In genomic region chr14:24269368-24269767, GRCh38 we compare ENCODE assay signal across 24 cellular contexts. TPM values are rescaled to one million over a fixed set of nuclear protein-coding genes. Genes with fewer than 3 reads are reported as not detected.
DNase-seq lines count a peak whose midpoint lies in the region; ATAC-seq, FAIRE-seq and TF ChIP-seq lines count a peak whose summit lies in the region.
"Had no signal": no experiment of that assay in that cellular context is flagged by ENCODE, and none has a peak within 500 bp of the region (broad histone marks: within the 10 kb centered on the region; RNA-seq: fewer than 3 reads in every experiment).

No MANE protein-coding gene starts in this region.

- H2AFZ ChIP-seq in mammary epithelial cell (ENCODE audit: low read depth, low read length) (no peak overlapping the region), neuronal stem cell (ENCODE audit: low read length) (no peak overlapping the region)
- H2AFZ ChIP-seq: GM23248 had no signal

- H3K27me3 ChIP-seq in mammary epithelial cell (ENCODE audit: insufficient read depth, low read length) (no peaks in the 10 kb centered on the region), neuronal stem cell (ENCODE audit: control insufficient read depth in 3 of 3, insufficient read depth in 3 of 3, low read depth in 1 of 3, low read length in 3 of 3) (no peaks in the 10 kb centered on the region)
- H3K27me3 ChIP-seq: Peyer's patch, SJSA1 had no signal

- BruUV-seq in MCF 10A (replicated peaks; lab: Mats Ljungman, UMichigan) (no TSS peak), mammary epithelial cell (replicated peaks; lab: Mats Ljungman, UMichigan) (no TSS peak)

- intact Hi-C loops in MCF 10A (cut with micrococcal nuclease) (no loop called here), mammary epithelial cell (cut with micrococcal nuclease) (no loop called here), kidney (cut with DNase I) (no loop called here)

- no peak overlapping the region for H3K23ac ChIP-seq in neuronal stem cell (ENCODE audit: low read depth, low read length, poor library complexity)

- no peak overlapping the region for H2BK15ac ChIP-seq in neuronal stem cell (ENCODE audit: low read length)

- H3K9ac ChIP-seq in mammary epithelial cell (ENCODE audit: insufficient read depth, low read length) = no peak overlapping the region
- H3K9ac ChIP-seq in kidney (ENCODE audit: low read length in 2 of 2) = no peak overlapping the region
- no peak overlapping the region for H3K9ac ChIP-seq in neuronal stem cell (ENCODE audit: low read depth, low read length, poor library complexity)
- H3K9ac ChIP-seq: GM23248 had no signal

- H3K4me2 ChIP-seq in mammary epithelial cell (ENCODE audit: insufficient read depth, low read depth, low read length) (no peak overlapping the region), neuronal stem cell (ENCODE audit: insufficient read depth, low read length, poor library complexity, severe bottlenecking) (no peak overlapping the region)

- no peak overlapping the region for H4K91ac ChIP-seq in neuronal stem cell (ENCODE audit: low read depth, low read length, poor library complexity)

- H2BK12ac ChIP-seq in neuronal stem cell (ENCODE audit: low read length) = no peak overlapping the region

- H3K36me3 ChIP-seq in mammary epithelial cell (ENCODE audit: insufficient read depth, low read length) (peaks cover 8% of the 10 kb centered on the region), kidney (ENCODE audit: control insufficient read depth in 1 of 2, insufficient read depth in 2 of 2, low read length in 2 of 2) (peaks cover 7% of the 10 kb centered on the region in 2 donors), neuronal stem cell (replicated peaks in 1 of 2; ENCODE audit: control insufficient read depth in 2 of 2, insufficient read depth in 2 of 2, low read length in 2 of 2) (peaks cover 7 to 17% of the 10 kb centered on the region in 2 donors)

- peaks cover 35% of the 10 kb centered on the region for H3K4me1 ChIP-seq in mammary epithelial cell (ENCODE audit: insufficient read depth, low read length)
- H3K4me1 ChIP-seq in kidney (ENCODE audit: control insufficient read depth in 1 of 2, insufficient read depth in 1 of 2, low read depth in 1 of 2, low read length in 2 of 2) = peaks cover 0 to 10% of the 10 kb centered on the region in 2 donors
- peaks cover 4 to 6% of the 10 kb centered on the region in 2 donors for H3K4me1 ChIP-seq in neuronal stem cell (ENCODE audit: control insufficient read depth in 2 of 2, insufficient read depth in 1 of 2, low read depth in 1 of 2, low read length in 2 of 2)

- H2BK5ac ChIP-seq in neuronal stem cell (ENCODE audit: low read length) = no peak overlapping the region

- peak overlapping the region; percentile 24 for H3K4me3 Mint-ChIP-seq in MCF 10A (ENCODE audit: unreplicated experiment)
- H3K4me3 Mint-ChIP-seq: CD8-positive, alpha-beta T cell had no signal

- peaks cover 49% of the 10 kb centered on the region for H3K4me1 Mint-ChIP-seq in MCF 10A (ENCODE audit: insufficient read depth, unreplicated experiment)

- H4K8ac ChIP-seq in neuronal stem cell (ENCODE audit: low read depth, low read length) = no peak overlapping the region

- FAIRE-seq in kidney (lab: Jason Lieb, UNC) = no peak
- FAIRE-seq: GM12892 had no signal

- POLR2A ChIA-PET in MCF 10A (lab: Yijun Ruan, JAX) (interaction anchor here (0.8 to 9.5 kb wide), 7 partner anchors 12 to 122 kb away, joined by 4 to 146 read pairs (median 22); partner anchors contain the start of genes CHMP4A, DHRS1, LTB4R2 and NOP9), RWPE1 (lab: Yijun Ruan, JAX; ENCODE audit: low non-redundant PET) (interaction anchor here (0.5 kb wide), 1 partner anchor 23 kb away, joined by 4 read pairs; no protein-coding TSS in a partner anchor)

- H2AK5ac ChIP-seq in neuronal stem cell (ENCODE audit: low read depth, low read length) = peak overlapping the region; percentile 5

- H3K14ac ChIP-seq in neuronal stem cell (ENCODE audit: low read length) = no peak overlapping the region

- H3K18ac ChIP-seq in neuronal stem cell (ENCODE audit: low read length) = no peak overlapping the region

- no peaks in the 10 kb centered on the region for H3K9me3 ChIP-seq in mammary epithelial cell (replicated peaks; ENCODE audit: insufficient read depth, low read length)
- no peaks in the 10 kb centered on the region for H3K9me3 ChIP-seq in kidney (ENCODE audit: control insufficient read depth in 1 of 2, low read length in 2 of 2)
- peaks cover 0 to 1% of the 10 kb centered on the region in 2 donors for H3K9me3 ChIP-seq in neuronal stem cell (replicated peaks in 1 of 2; ENCODE audit: control insufficient read depth in 2 of 2, insufficient read depth in 1 of 2, low read depth in 1 of 2, low read length in 2 of 2)
- H3K9me3 ChIP-seq: Peyer's patch, SJSA1 had no signal

- ATAC-seq in GM18861 (IDR thresholded peaks at IDR 0.05; ENCODE audit: unreplicated experiment) = no peak
- ATAC-seq: CD8-positive, alpha-beta T cell; Right ventricle myocardium inferior had no signal

- H2BK120ac ChIP-seq in neuronal stem cell (ENCODE audit: low read depth, low read length) = no peak overlapping the region

- in situ Hi-C loops in mammary epithelial cell (cut with MboI; ENCODE audit: low sequenced_read_pairs in 2 of 2) = no loop called here

- 86% methylated on average over 8 of the region's 8 CpGs for WGBS in mammary epithelial cell (ENCODE audit: low coverage, missing lambda C conversion rate)
- no CpG with 5 or more reads among the region's 8 CpGs for WGBS in neuronal stem cell (ENCODE audit: extremely low coverage in 2 of 2, insufficient read length in 2 of 2, insufficient replicate concordance in 1 of 2), 2 donors

- dilution Hi-C loops in mammary epithelial cell (cut with HindIII; ENCODE audit: low sequenced_read_pairs) = loop anchor here (5.0 kb wide), 1 partner anchor 63 kb away; no protein-coding TSS in a partner anchor

- no peaks in the 10 kb centered on the region for H3K27me3 Mint-ChIP-seq in MCF 10A (ENCODE audit: insufficient read depth, unreplicated experiment)

- H3K36me3 Mint-ChIP-seq in MCF 10A (ENCODE audit: insufficient read depth, unreplicated experiment) = peaks cover 24% of the 10 kb centered on the region

- H3K4me3 ChIP-seq in mammary epithelial cell (replicated peaks in 1 of 3; ENCODE audit: insufficient read depth in 1 of 3, low read depth in 2 of 3, low read length in 3 of 3) = no peak overlapping the region
- no peak overlapping the region for H3K4me3 ChIP-seq in kidney (ENCODE audit: low read length in 2 of 2)
- H3K4me3 ChIP-seq in neuronal stem cell (ENCODE audit: low read length in 2 of 2) = no peak overlapping the region
- H3K4me3 ChIP-seq: GM23248, Peyer's patch, SJSA1 had no signal

- H3K79me2 ChIP-seq in mammary epithelial cell (ENCODE audit: insufficient read depth, low read length) = peaks cover 25% of the 10 kb centered on the region

- H3K27ac Mint-ChIP-seq in MCF 10A (ENCODE audit: low read depth, unreplicated experiment) = no peak overlapping the region
- H3K27ac Mint-ChIP-seq: CD8-positive, alpha-beta T cell had no signal

- H3K27ac ChIP-seq in mammary epithelial cell (ENCODE audit: insufficient read depth, low read depth, low read length) (no peak overlapping the region), RWPE1 (peak overlapping the region; percentile 96), kidney (ENCODE audit: low read depth in 2 of 2, low read length in 2 of 2) (no peak overlapping the region), neuronal stem cell (replicated peaks; ENCODE audit: low read length) (no peak overlapping the region)
- H3K27ac ChIP-seq: GM23248, HL-60, Peyer's patch, SJSA1 had no signal

- DNase-seq in MCF 10A (ENCODE audit: unreplicated experiment) = no peak
- no peak for DNase-seq in mammary epithelial cell
- DNase-seq in RWPE1 (ENCODE audit: low spot score) = no peak
- DNase-seq in kidney = peak; percentile 62
- no peak for DNase-seq in neuronal stem cell (ENCODE audit: low spot score)
- no peak for DNase-seq in NCI-H1417 (lab: John Stamatoyannopoulos, UW)
- DNase-seq in NCI-H1694 (lab: John Stamatoyannopoulos, UW) = no peak
- DNase-seq: CD8-positive, alpha-beta T cell; DND-41; GM23248; HCEC 1CT; KBM-7; NCI-H1092 treated with DMSO at 0.1 percent for 48 hours; NCI-H1694 treated with DMSO at 0.1 percent for 48 hours; NCI-H2081 treated with DMSO at 0.1 percent for 48 hours; NCI-H2171 treated with DMSO at 0.1 percent for 48 hours; NCI-H524 treated with DMSO at 0.1 percent for 48 hours; NCI-H82 had no signal

- H4K20me1 ChIP-seq in mammary epithelial cell (ENCODE audit: insufficient read depth, low read length) = no peaks in the 10 kb centered on the region

- no peaks in the 10 kb centered on the region for H3K9me3 Mint-ChIP-seq in MCF 10A (ENCODE audit: unreplicated experiment)
- H3K9me3 Mint-ChIP-seq: CD8-positive, alpha-beta T cell had no signal

- H3K4ac ChIP-seq in neuronal stem cell (ENCODE audit: low read length) = no peak overlapping the region

- CTCF ChIA-PET in MCF 10A (lab: Yijun Ruan, JAX) (interaction anchor here (0.6 to 32.3 kb wide), 7 partner anchors 22 to 712 kb away, joined by 3 to 457 read pairs (median 4); partner anchors contain the start of genes CIDEB, DHRS1, LTB4R2 and NOP9), mammary epithelial cell (lab: Charles Lee; ENCODE audit: low non-redundant PET) (no interaction called here), RWPE1 (lab: Yijun Ruan, JAX) (interaction anchor here (0.6 to 0.9 kb wide), 3 partner anchors 22 to 64 kb away, joined by 4 read pairs; partner anchors contain the start of gene CIDEB)

- no peaks in the 10 kb centered on the region for H3K79me1 ChIP-seq in neuronal stem cell (ENCODE audit: low read depth, low read length)

- TF ChIP-seq CTCF in MCF 10A (IDR thresholded peaks at IDR 0.05; ENCODE audit: unreplicated experiment) = no peak
- no peak for TF ChIP-seq CTCF in mammary epithelial cell (conservative IDR thresholded peaks at IDR 0.05 in 1 of 2, IDR thresholded peaks at IDR 0.05 in 1 of 2; ENCODE audit: extremely low read depth in 1 of 2, insufficient read depth in 1 of 2, low read depth in 1 of 2, low read length in 2 of 2)
- no peak for TF ChIP-seq CTCF in RWPE1 (conservative IDR thresholded peaks at IDR 0.05; ENCODE audit: low read depth)
- TF ChIP-seq CTCF in kidney (IDR thresholded peaks at IDR 0.05; ENCODE audit: borderline replicate concordance, extremely low read depth, insufficient read depth) = no peak

RNA-seq across cellular contexts. Expression of gene RABGGTA, which starts 2.0 kb away (rescaled TPM):
- 51.7 and 75.0 TPM in 2 replicates for total RNA-seq in MCF 10A (2022)
- 10 to 100 TPM; 51.3 to 74.5 TPM for total RNA-seq in mammary epithelial cell
- polyA plus RNA-seq in mammary epithelial cell = 80.7 TPM
- polyA minus RNA-seq in mammary epithelial cell = 141 TPM
- total RNA-seq in kidney = 33.9 TPM
- polyA plus RNA-seq in kidney (ENCODE audit: insufficient read depth, low read depth, low replicate concordance) = 25.8 TPM
- polyA plus RNA-seq in neuronal stem cell (2013, experiment 1 of 2) = 21.6 TPM
- 20.2 TPM for polyA plus RNA-seq in neuronal stem cell (2013, experiment 2 of 2)

RNA-seq across cellular contexts. Expression of gene TGM1, which starts 6.4 kb away (rescaled TPM):
- total RNA-seq in MCF 10A (2022) (16.9 and 26.2 TPM in 2 replicates), mammary epithelial cell (10 to 100 TPM in 1 of 2 donors, 1 to 10 TPM in 1; 7.5 to 21.9 TPM), kidney (13.1 TPM)
- polyA plus RNA-seq in mammary epithelial cell (8.7 TPM), kidney (ENCODE audit: insufficient read depth, low read depth, low replicate concordance) (4.5 TPM)
- polyA minus RNA-seq in mammary epithelial cell = 9.0 TPM
- polyA plus RNA-seq in neuronal stem cell (2013, experiment 1 of 2) = 2.2 TPM
- 2.3 TPM for polyA plus RNA-seq in neuronal stem cell (2013, experiment 2 of 2)

RNA-seq across cellular contexts. Expression of gene TINF2, which starts 26.9 kb away (rescaled TPM):
- total RNA-seq in MCF 10A (2022) (47.3 and 47.6 TPM in 2 replicates), mammary epithelial cell (100 to 1,000 TPM in 1 of 2 donors, 10 to 100 TPM in 1; 48.5 to 111 TPM), kidney (99.4 TPM)
- polyA plus RNA-seq in mammary epithelial cell (39.4 TPM), kidney (ENCODE audit: insufficient read depth, low read depth, low replicate concordance) (57.0 TPM)
- polyA minus RNA-seq in mammary epithelial cell = 85.4 TPM
- 62.9 TPM for polyA plus RNA-seq in neuronal stem cell (2013, experiment 1 of 2)
- 61.9 TPM for polyA plus RNA-seq in neuronal stem cell (2013, experiment 2 of 2)

RNA-seq across cellular contexts. Expression of gene DHRS1, which starts 30.2 kb away (rescaled TPM):
- total RNA-seq in MCF 10A (2022) (29.2 and 29.7 TPM in 2 replicates), mammary epithelial cell (10 to 100 TPM; 19.2 to 84.8 TPM), kidney (32.7 TPM)
- polyA plus RNA-seq in mammary epithelial cell (85.0 TPM), kidney (ENCODE audit: insufficient read depth, low read depth, low replicate concordance) (56.7 TPM)
- polyA minus RNA-seq in mammary epithelial cell = 36.0 TPM
- polyA plus RNA-seq in neuronal stem cell (2013, experiment 1 of 2) = 9.9 TPM
- polyA plus RNA-seq in neuronal stem cell (2013, experiment 2 of 2) = 9.8 TPM

RNA-seq across cellular contexts. Expression of gene NOP9, which starts 30.3 kb away (rescaled TPM):
- total RNA-seq in MCF 10A (2022) (29.8 and 31.9 TPM in 2 replicates), mammary epithelial cell (10 to 100 TPM; 26.7 to 42.8 TPM), kidney (25.7 TPM)
- polyA plus RNA-seq in mammary epithelial cell (13.4 TPM), kidney (ENCODE audit: insufficient read depth, low read depth, low replicate concordance) (8.6 TPM)
- polyA minus RNA-seq in mammary epithelial cell = 62.6 TPM
- polyA plus RNA-seq in neuronal stem cell (2013, experiment 1 of 2) = 10.9 TPM
- polyA plus RNA-seq in neuronal stem cell (2013, experiment 2 of 2) = 10.9 TPM
